Comparison of ENCODE assay signal across 29 cellular contexts in genomic region chr12:47025798-47026197, GRCh38.
"Had no signal": no experiment of that assay in that cellular context is flagged by ENCODE, and none has a peak within 500 bp of the region (broad histone marks: within the 10 kb centered on the region; RNA-seq: fewer than 3 reads in every experiment).

No MANE protein-coding gene starts in this region.

- H3K4me3 ChIP-seq: colonic mucosa, coronary artery, dorsolateral prefrontal cortex, esophagus muscularis mucosa, esophagus squamous epithelium, gastrocnemius medialis, gastroesophageal sphincter, heart left ventricle, heart right ventricle had no signal

- H3K27me3 ChIP-seq: colonic mucosa, esophagus muscularis mucosa, foreskin keratinocyte, gastrocnemius medialis, gastroesophageal sphincter, heart left ventricle had no signal

- ATAC-seq: effector memory CD8-positive, alpha-beta T cell; esophagus mucosa; foreskin keratinocyte; gastrocnemius medialis; gastroesophageal sphincter; heart left ventricle; heart right ventricle had no signal

- FAIRE-seq: colon, endometrium, endothelial cell of umbilical vein, frontal cortex had no signal

- H3K4me1 ChIP-seq: colonic mucosa, esophagus muscularis mucosa, gastrocnemius medialis, gastroesophageal sphincter had no signal

- DNase-seq: colonic mucosa; cortex of kidney; dermis blood vessel endothelial cell; dorsolateral prefrontal cortex; effector CD4-positive, alpha-beta T cell; effector CD8-positive, alpha-beta T cell; effector memory CD4-positive, alpha-beta T cell; effector memory CD8-positive, alpha-beta T cell; endodermal cell; erythroblast; esophagus squamous epithelium; foreskin fibroblast; foreskin keratinocyte; foreskin melanocyte; gastrocnemius medialis; glutamatergic neuron; head of caudate nucleus; heart left ventricle; heart right ventricle had no signal

- H3K27ac ChIP-seq: colonic mucosa, coronary artery, dorsolateral prefrontal cortex, epithelial cell of prostate, esophagus muscularis mucosa, esophagus squamous epithelium, foreskin keratinocyte, gastrocnemius medialis, gastroesophageal sphincter, heart left ventricle, heart right ventricle had no signal

- H3K27me3 Mint-ChIP-seq: dendritic cell treated with granulocyte-macrophage colony-stimulating factor and Interleukin-4, amounts not matched to agents 40 ng/mL and 50 ng/mL, for 4 days had no signal

- H3K9me3 Mint-ChIP-seq: dendritic cell treated with granulocyte-macrophage colony-stimulating factor and Interleukin-4, amounts not matched to agents 40 ng/mL and 50 ng/mL, for 4 days; effector memory CD8-positive, alpha-beta T cell; endodermal cell had no signal

- H3K36me3 ChIP-seq: colonic mucosa, esophagus muscularis mucosa, esophagus squamous epithelium, gastrocnemius medialis, gastroesophageal sphincter, heart left ventricle, heart right ventricle had no signal

- H3K27ac Mint-ChIP-seq: dendritic cell treated with granulocyte-macrophage colony-stimulating factor and Interleukin-4, amounts not matched to agents 40 ng/mL and 50 ng/mL, for 4 days; effector memory CD8-positive, alpha-beta T cell; endodermal cell had no signal

- H3K9me3 ChIP-seq: colonic mucosa, esophagus muscularis mucosa, esophagus squamous epithelium, gastrocnemius medialis, gastroesophageal sphincter, heart left ventricle, heart right ventricle had no signal

- H3K4me3 Mint-ChIP-seq: dendritic cell treated with granulocyte-macrophage colony-stimulating factor and Interleukin-4, amounts not matched to agents 40 ng/mL and 50 ng/mL, for 4 days; effector memory CD8-positive, alpha-beta T cell; endodermal cell had no signal
